17 cellular contexts compared by ENCODE assay signal in genomic region chr11:131486100-131486499, GRCh38.
"Had no signal": no experiment of that assay in that cellular context is flagged by ENCODE, and none has a peak within 500 bp of the region (broad histone marks: within the 10 kb centered on the region; RNA-seq: fewer than 3 reads in every experiment).

No MANE protein-coding gene starts in this region.

- H3K9me3 Mint-ChIP-seq: activated B cell treated with CpG ODN at 0.5 μM for 24 hours; activated naive CD8-positive, alpha-beta T cell treated with anti-CD3 and anti-CD28 coated beads, Interleukin-2, amount 10 ng/mL, durations not matched to agents 7 days and 5 days; activated T-cell treated with anti-CD3 and anti-CD28 coated beads, Interleukin-2, amount 50 U/mL, for 24 hours; neural crest cell had no signal

- H3K27ac Mint-ChIP-seq: activated B cell treated with CpG ODN at 0.5 μM for 24 hours; activated naive CD8-positive, alpha-beta T cell treated with anti-CD3 and anti-CD28 coated beads, Interleukin-2, amount 10 ng/mL, durations not matched to agents 7 days and 5 days; activated T-cell treated with anti-CD3 and anti-CD28 coated beads, Interleukin-2, amount 50 U/mL, for 24 hours had no signal

- H3K27me3 Mint-ChIP-seq: activated B cell treated with CpG ODN at 0.5 μM for 24 hours; activated naive CD8-positive, alpha-beta T cell treated with anti-CD3 and anti-CD28 coated beads, Interleukin-2, amount 10 ng/mL, durations not matched to agents 7 days and 5 days; activated T-cell treated with anti-CD3 and anti-CD28 coated beads, Interleukin-2, amount 50 U/mL, for 24 hours had no signal

- DNase-seq: activated B cell treated with CpG ODN at 0.5 μM for 24 hours; activated CD4-positive, alpha-beta T cell treated with anti-CD3 and anti-CD28 coated beads, Interleukin-2, amount 50 U/mL, for 1 hour; activated gamma-delta T cell treated with Interleukin-2 at 50 U/mL for 16 hours; activated naive CD8-positive, alpha-beta T cell treated with anti-CD3 and anti-CD28 coated beads, Interleukin-2, amount 10 ng/mL, durations not matched to agents 7 days and 5 days; activated T-cell treated with anti-CD3 and anti-CD28 coated beads, Interleukin-2, amount 50 U/mL, for 24 hours; central memory CD4-positive, alpha-beta T cell; cortex of kidney; effector memory CD4-positive, alpha-beta T cell; ovary; retina; stomach; T-helper 2 cell had no signal

- H3K4me1 Mint-ChIP-seq: activated B cell treated with CpG ODN at 0.5 μM for 24 hours; activated naive CD8-positive, alpha-beta T cell treated with anti-CD3 and anti-CD28 coated beads, Interleukin-2, amount 10 ng/mL, durations not matched to agents 7 days and 5 days had no signal

- H3K9me3 ChIP-seq: gastroesophageal sphincter, ovary, stomach, tibial nerve, vagina had no signal

- H3K4me3 Mint-ChIP-seq: activated B cell treated with CpG ODN at 0.5 μM for 24 hours; activated naive CD8-positive, alpha-beta T cell treated with anti-CD3 and anti-CD28 coated beads, Interleukin-2, amount 10 ng/mL, durations not matched to agents 7 days and 5 days; activated T-cell treated with anti-CD3 and anti-CD28 coated beads, Interleukin-2, amount 50 U/mL, for 24 hours; neural crest cell had no signal

- H3K36me3 ChIP-seq: gastroesophageal sphincter, ovary, stomach, tibial nerve, vagina had no signal

- H3K27me3 ChIP-seq: gastroesophageal sphincter, ovary, stomach, tibial nerve, vagina had no signal

- H3K36me3 Mint-ChIP-seq: activated naive CD8-positive, alpha-beta T cell treated with anti-CD3 and anti-CD28 coated beads, Interleukin-2, amount 10 ng/mL, durations not matched to agents 7 days and 5 days had no signal

- H3K27ac ChIP-seq: gastroesophageal sphincter, ovary, skin epidermis, stomach, tibial nerve, vagina had no signal

- H3K4me3 ChIP-seq: gastroesophageal sphincter, ovary, skin epidermis, stomach, tibial nerve, vagina had no signal

- H3K4me1 ChIP-seq: gastroesophageal sphincter, vagina had no signal
